28 cellular contexts compared by ENCODE assay signal in the genomic region with DNA sequence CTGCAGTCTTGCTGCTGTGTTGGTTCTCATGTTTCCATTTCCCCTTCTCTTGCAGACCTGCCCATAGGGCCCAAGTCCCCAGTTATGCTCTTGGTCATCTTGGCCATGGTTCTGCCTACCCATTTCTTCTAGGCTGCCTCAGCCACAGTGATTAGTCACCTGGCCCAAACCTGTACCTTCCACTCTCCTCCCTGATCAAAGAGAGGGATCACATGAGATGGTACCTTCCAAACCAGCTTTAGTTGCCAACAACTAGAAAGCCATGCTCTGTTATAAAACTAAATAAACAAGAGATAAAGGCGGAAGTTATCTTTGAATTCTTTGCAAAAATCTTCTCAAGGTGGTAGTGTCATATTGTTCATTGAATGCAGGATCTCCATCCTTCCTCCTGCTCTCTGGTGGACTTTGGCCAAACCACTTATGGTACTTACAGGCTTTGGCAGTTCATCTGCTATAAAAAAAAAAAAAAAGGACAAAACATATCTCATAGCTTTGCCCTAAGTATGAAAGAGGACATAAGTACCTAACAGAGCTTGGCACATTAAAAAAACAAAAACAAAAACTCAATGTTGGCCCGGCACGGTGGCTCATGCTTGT. TPM values are rescaled to one million over a fixed set of nuclear protein-coding genes. Genes with fewer than 3 reads are reported as not detected.
DNase-seq lines count a peak whose midpoint lies in the region; ATAC-seq and TF ChIP-seq lines count a peak whose summit lies in the region.
"Had no signal": no experiment of that assay in that cellular context is flagged by ENCODE, and none has a peak within 500 bp of the region (broad histone marks: within the 10 kb centered on the region; RNA-seq: fewer than 3 reads in every experiment).

No MANE protein-coding gene starts in this region.

- H3K36me3 ChIP-seq in liver (ENCODE audit: control insufficient read depth in 4 of 4, insufficient read depth in 3 of 4, low read depth in 1 of 4, low read length in 3 of 4) = no peaks in the 10 kb centered on the region
- H3K36me3 ChIP-seq in skeletal muscle tissue (ENCODE audit: control insufficient read depth in 3 of 3, insufficient read depth in 3 of 3, low read length in 3 of 3) = peaks cover 0 to 2% (median 0%) of the 10 kb centered on the region in 3 donors
- no peaks in the 10 kb centered on the region for H3K36me3 ChIP-seq in tibial nerve
- H3K36me3 ChIP-seq: MG63 had no signal

- no peak for TF ChIP-seq EP300 in tibial nerve (IDR thresholded peaks at IDR 0.05)

- TF ChIP-seq RAD21 in liver (IDR thresholded peaks at IDR 0.05) = no peak

- no peaks in the 10 kb centered on the region for H3K9me3 ChIP-seq in liver (ENCODE audit: control insufficient read depth in 4 of 4, low read length in 3 of 4)
- H3K9me3 ChIP-seq in skeletal muscle tissue (ENCODE audit: control insufficient read depth in 3 of 3, low read length in 3 of 3) = no peaks in the 10 kb centered on the region
- no peaks in the 10 kb centered on the region for H3K9me3 ChIP-seq in tibial nerve

- TF ChIP-seq CTCF in liver (IDR thresholded peaks at IDR 0.05; ENCODE audit: low read depth, low read length, missing input control) = no peak
- no peak for TF ChIP-seq CTCF in tibial nerve (IDR thresholded peaks at IDR 0.05)

- 49% methylated on average over 3 of the region's 3 CpGs for WGBS in liver
- 60 to 78% methylated on average over 3 of the region's 3 CpGs for WGBS in tibial nerve, 2 donors

- DNase-seq in HT-29 (ENCODE audit: low spot score) = peak; percentile 47
- no peak for DNase-seq in Right ventricle myocardium superior
- no peak for DNase-seq in SIG-M5 (lab: John Stamatoyannopoulos, UW)
- no peak for DNase-seq in tibial nerve (ENCODE audit: low spot score in 2 of 2)
- DNase-seq: activated CD4-positive, alpha-beta memory T cell treated with anti-CD3 and anti-CD28 coated beads, Interleukin-2, amount 10 ng/mL, durations not matched to agents 7 days and 5 days; activated CD8-positive, alpha-beta memory T cell treated with anti-CD3 and anti-CD28 coated beads, Interleukin-2, amount 50 U/mL, for 48 hours; activated naive CD4-positive, alpha-beta T cell treated with anti-CD3 and anti-CD28 coated beads, Interleukin-2, amount 50 U/mL, for 16 hours; amniotic stem cell; effector memory CD4-positive, alpha-beta T cell; erythroblast; head of caudate nucleus; kidney glomerular epithelial cell; MG63; natural killer cell; NCI-H1105 treated with DMSO at 0.1 percent for 48 hours; NCI-H2029; NCI-H345; NCI-H748 treated with DMSO at 0.1 percent for 48 hours; occipital lobe; stimulated activated CD4-positive, alpha-beta T cell treated with anti-CD3 and anti-CD28 coated beads, Interleukin-4, amount 100 ng/mL, for 4 hours; T-helper 1 cell had no signal

- no peaks in the 10 kb centered on the region for H3K27me3 ChIP-seq in liver (ENCODE audit: control insufficient read depth in 4 of 4, insufficient read depth in 4 of 4, low read length in 3 of 4)
- peaks cover 0 to 4% (median 0%) of the 10 kb centered on the region in 3 donors for H3K27me3 ChIP-seq in skeletal muscle tissue (ENCODE audit: control insufficient read depth in 3 of 3, insufficient read depth in 3 of 3, low read length in 3 of 3)
- H3K27me3 ChIP-seq in tibial nerve = no peaks in the 10 kb centered on the region
- H3K27me3 ChIP-seq: MG63 had no signal

- ATAC-seq in Right ventricle myocardium superior (ENCODE audit: poor library complexity) (peak; percentile 59), HG02885 (IDR thresholded peaks at IDR 0.05; ENCODE audit: poor library complexity, unreplicated experiment) (no peak), GM21526 (IDR thresholded peaks at IDR 0.05; ENCODE audit: low FRiP score, unreplicated experiment) (no peak)
- ATAC-seq: activated CD4-positive, CD25-positive, alpha-beta regulatory T cell treated with anti-CD3 and anti-CD28 coated beads, Interleukin-2, amount 50 U/mL, for 24 hours; K562; natural killer cell; stimulated activated memory B cell treated with anti-CD40 and anti-IgM and Interleukin-4, amounts not matched to agents 10 μg/mL and 1 μg/mL and 100 μg/mL, for 72 hours had no signal

- no peak overlapping the region for H3K4me3 ChIP-seq in liver (ENCODE audit: low read depth in 1 of 3, low read length in 3 of 3)
- no peak overlapping the region for H3K4me3 ChIP-seq in skeletal muscle tissue (ENCODE audit: low read length in 3 of 3)
- no peak overlapping the region for H3K4me3 ChIP-seq in tibial nerve
- H3K4me3 ChIP-seq: K562, MG63 had no signal

- H3K27ac ChIP-seq in liver (ENCODE audit: low read depth in 1 of 2, low read length in 2 of 2) = no peak overlapping the region
- peak overlapping the region; percentile 97 for H3K27ac ChIP-seq in skeletal muscle tissue (ENCODE audit: low read depth, low read length)
- no peak overlapping the region for H3K27ac ChIP-seq in tibial nerve

- no peak for TF ChIP-seq POLR2A in tibial nerve (IDR thresholded peaks at IDR 0.05)

- H3K9ac ChIP-seq in liver (ENCODE audit: low read depth in 1 of 2, low read length in 2 of 2) (no peak overlapping the region), skeletal muscle tissue (ENCODE audit: low read depth in 1 of 3, low read length in 3 of 3) (no peak overlapping the region)

- intact Hi-C loops in Right ventricle myocardium superior (cut with DNase I) = no loop called here

- peaks cover 1 to 19% (median 14%) of the 10 kb centered on the region in 4 donors for H3K4me1 ChIP-seq in liver (ENCODE audit: control insufficient read depth in 4 of 4, insufficient read depth in 4 of 4, low read length in 3 of 4)
- peaks cover 53 to 70% (median 59%) of the 10 kb centered on the region in 3 donors for H3K4me1 ChIP-seq in skeletal muscle tissue (ENCODE audit: control insufficient read depth in 3 of 3, insufficient read depth in 3 of 3, low read length in 3 of 3)
- H3K4me1 ChIP-seq in tibial nerve = peaks cover 0 to 8% (median 0%) of the 10 kb centered on the region in 4 donors

TF ChIP-seq in liver, 16 proteins besides CTCF, POLR2A, EP300 and RAD21:
- TF ChIP-seq JUND (IDR thresholded peaks at IDR 0.05) (no peak), RXRA (IDR thresholded peaks at IDR 0.05) (no peak), FOXA1 (IDR thresholded peaks at IDR 0.05) (no peak), HNF4G (IDR thresholded peaks at IDR 0.05) (no peak), TAF1 (conservative IDR thresholded peaks at IDR 0.05) (no peak), HNF4A (conservative IDR thresholded peaks at IDR 0.05) (peak; percentile 52 to 61), ATF3 (IDR thresholded peaks at IDR 0.05) (no peak)
- TF ChIP-seq, protein P1, sequence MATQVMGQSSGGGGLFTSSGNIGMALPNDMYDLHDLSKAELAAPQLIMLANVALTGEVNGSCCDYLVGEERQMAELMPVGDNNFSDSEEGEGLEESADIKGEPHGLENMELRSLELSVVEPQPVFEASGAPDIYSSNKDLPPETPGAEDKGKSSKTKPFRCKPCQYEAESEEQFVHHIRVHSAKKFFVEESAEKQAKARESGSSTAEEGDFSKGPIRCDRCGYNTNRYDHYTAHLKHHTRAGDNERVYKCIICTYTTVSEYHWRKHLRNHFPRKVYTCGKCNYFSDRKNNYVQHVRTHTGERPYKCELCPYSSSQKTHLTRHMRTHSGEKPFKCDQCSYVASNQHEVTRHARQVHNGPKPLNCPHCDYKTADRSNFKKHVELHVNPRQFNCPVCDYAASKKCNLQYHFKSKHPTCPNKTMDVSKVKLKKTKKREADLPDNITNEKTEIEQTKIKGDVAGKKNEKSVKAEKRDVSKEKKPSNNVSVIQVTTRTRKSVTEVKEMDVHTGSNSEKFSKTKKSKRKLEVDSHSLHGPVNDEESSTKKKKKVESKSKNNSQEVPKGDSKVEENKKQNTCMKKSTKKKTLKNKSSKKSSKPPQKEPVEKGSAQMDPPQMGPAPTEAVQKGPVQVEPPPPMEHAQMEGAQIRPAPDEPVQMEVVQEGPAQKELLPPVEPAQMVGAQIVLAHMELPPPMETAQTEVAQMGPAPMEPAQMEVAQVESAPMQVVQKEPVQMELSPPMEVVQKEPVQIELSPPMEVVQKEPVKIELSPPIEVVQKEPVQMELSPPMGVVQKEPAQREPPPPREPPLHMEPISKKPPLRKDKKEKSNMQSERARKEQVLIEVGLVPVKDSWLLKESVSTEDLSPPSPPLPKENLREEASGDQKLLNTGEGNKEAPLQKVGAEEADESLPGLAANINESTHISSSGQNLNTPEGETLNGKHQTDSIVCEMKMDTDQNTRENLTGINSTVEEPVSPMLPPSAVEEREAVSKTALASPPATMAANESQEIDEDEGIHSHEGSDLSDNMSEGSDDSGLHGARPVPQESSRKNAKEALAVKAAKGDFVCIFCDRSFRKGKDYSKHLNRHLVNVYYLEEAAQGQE (IDR thresholded peaks at IDR 0.05) = no peak

RNA-seq across cellular contexts. Expression of gene TACC2, which starts 25.8 kb away (rescaled TPM):
- 13.4 and 25.0 TPM in 2 replicates for total RNA-seq in HT-29 (2014; rRNA removed; shearing (Covaris generic))
- total RNA-seq in Right ventricle myocardium superior = 349 TPM
- total RNA-seq in liver = 1 to 10 TPM; 1.5 to 8.9 TPM
- 1 to 10 TPM; 6.7 to 9.1 TPM for polyA plus RNA-seq in liver
- total RNA-seq in skeletal muscle tissue = 37.6 TPM
- total RNA-seq in tibial nerve = 10 to 100 TPM; 31.0 to 52.5 (median 42.2) TPM
- total RNA-seq: activated CD4-positive, alpha-beta memory T cell treated with anti-CD3 and anti-CD28 coated beads, Interleukin-2, amount 10 ng/mL, durations not matched to agents 7 days and 5 days; natural killer cell had no signal

RNA-seq across cellular contexts. Expression of gene NSMCE4A, which starts 39.7 kb away (rescaled TPM):
- 73.2 and 88.1 TPM in 2 replicates for total RNA-seq in HT-29 (2014; rRNA removed; shearing (Covaris generic))
- total RNA-seq in Right ventricle myocardium superior = 23.7 TPM
- total RNA-seq in liver = 10 to 100 TPM; 16.8 to 44.0 TPM
- polyA plus RNA-seq in liver = 10 to 100 TPM; 17.6 to 46.5 TPM
- 31.3 TPM for total RNA-seq in skeletal muscle tissue
- 100 to 1,000 TPM in 1 of 4 donors, 10 to 100 TPM in 3; 70.1 to 102 (median 82.4) TPM for total RNA-seq in tibial nerve
